In genomic region chr9:2299843-2300205, GRCh38 we compare ENCODE assay signal across 27 cellular contexts.
A peak's percentile ranks its signal among the peaks of the same experiment; 100 is the strongest.
DNase-seq lines count a peak whose midpoint lies in the region; ATAC-seq and TF ChIP-seq lines count a peak whose summit lies in the region.
"Had no signal": no experiment of that assay in that cellular context is flagged by ENCODE, and none has a peak within 500 bp of the region (broad histone marks: within the 10 kb centered on the region; RNA-seq: fewer than 3 reads in every experiment).

No MANE protein-coding gene starts in this region.

- no peaks in the 10 kb centered on the region for H3K27me3 ChIP-seq in lower lobe of right lung (ENCODE audit: low read depth)
- H3K27me3 ChIP-seq: heart left ventricle, Peyer's patch, sigmoid colon, suprapubic skin, uterus had no signal

- no peak overlapping the region for H3K4me3 ChIP-seq in lower lobe of right lung
- H3K4me3 ChIP-seq: GM23248, heart left ventricle, Peyer's patch, sigmoid colon, suprapubic skin, uterus had no signal

- no peaks in the 10 kb centered on the region for H3K36me3 ChIP-seq in lower lobe of right lung
- H3K36me3 ChIP-seq: heart left ventricle, Peyer's patch, sigmoid colon, suprapubic skin, uterus had no signal

- DNase-seq in DMS153 (lab: John Stamatoyannopoulos, UW) = peak; percentile 34
- DNase-seq in DMS153 treated with DMSO at 0.1 percent for 48 hours (lab: John Stamatoyannopoulos, UW; ENCODE audit: unreplicated experiment) = no peak
- DNase-seq in lower lobe of right lung = no peak
- no peak for DNase-seq in mucosa of gallbladder (ENCODE audit: low spot score)
- no peak for DNase-seq in NCI-H1930 (lab: John Stamatoyannopoulos, UW)
- DNase-seq: activated CD8-positive, alpha-beta memory T cell treated with anti-CD3 and anti-CD28 coated beads, Interleukin-2, amount 10 ng/mL, durations not matched to agents 7 days and 5 days; activated naive CD4-positive, alpha-beta T cell; activated T-cell treated with anti-CD3 and anti-CD28 coated beads, Interleukin-2, amount 50 U/mL, for 72 hours; CD4-positive, alpha-beta T cell; GM23248; heart left ventricle; KBM-7; MM.1S; NCI-H226; NK-92 treated with Interleukin-12 subunit alpha and Interleukin-12 subunit beta, amount 100 ng/mL, for 24 hours; Peyer's patch; posterior cingulate gyrus; sigmoid colon; stimulated activated CD4-positive, alpha-beta T cell treated with anti-CD3 and anti-CD28 coated beads, Interleukin-4, amount 100 ng/mL, for 4 hours; SW 1271; uterus had no signal

- no peaks in the 10 kb centered on the region for H3K4me1 ChIP-seq in lower lobe of right lung
- H3K4me1 ChIP-seq: heart left ventricle, Peyer's patch, sigmoid colon, suprapubic skin, uterus had no signal

- H3K27ac ChIP-seq in 22Rv1 = peak overlapping the region; percentile 42
- peak overlapping the region; percentile 87 for H3K27ac ChIP-seq in VCaP
- H3K27ac ChIP-seq in lower lobe of right lung = peak overlapping the region; percentile 69
- H3K27ac ChIP-seq: GM23248, heart left ventricle, Peyer's patch, sigmoid colon, suprapubic skin, uterus had no signal

- intact Hi-C loops in lower lobe of right lung (cut with DNase I) = no loop called here

- H3K9me3 ChIP-seq in lower lobe of right lung = no peaks in the 10 kb centered on the region
- H3K9me3 ChIP-seq: Peyer's patch, sigmoid colon, suprapubic skin, uterus had no signal

- ATAC-seq in lower lobe of right lung = no peak
- ATAC-seq in HG02885 (IDR thresholded peaks at IDR 0.05; ENCODE audit: poor library complexity, unreplicated experiment) = no peak
- ATAC-seq: activated CD8-positive, alpha-beta memory T cell treated with anti-CD3 and anti-CD28 coated beads, Interleukin-2, amount 10 ng/mL, durations not matched to agents 7 days and 5 days; activated T-cell treated with anti-CD3 and anti-CD28 coated beads, Interleukin-2, amount 50 U/mL, for 72 hours; heart left ventricle; stimulated activated memory B cell treated with anti-CD40 and anti-IgM and Interleukin-4, amounts not matched to agents 10 μg/mL and 1 μg/mL and 100 μg/mL, for 72 hours; WTC11 had no signal

- TF ChIP-seq CTCF in 22Rv1 (IDR thresholded peaks at IDR 0.05) = no peak
- TF ChIP-seq CTCF in VCaP (conservative IDR thresholded peaks at IDR 0.05) = no peak
- TF ChIP-seq CTCF in lower lobe of right lung (IDR thresholded peaks at IDR 0.05) = no peak
